ENCODE assay signal across 9 cellular contexts in the genomic region with DNA sequence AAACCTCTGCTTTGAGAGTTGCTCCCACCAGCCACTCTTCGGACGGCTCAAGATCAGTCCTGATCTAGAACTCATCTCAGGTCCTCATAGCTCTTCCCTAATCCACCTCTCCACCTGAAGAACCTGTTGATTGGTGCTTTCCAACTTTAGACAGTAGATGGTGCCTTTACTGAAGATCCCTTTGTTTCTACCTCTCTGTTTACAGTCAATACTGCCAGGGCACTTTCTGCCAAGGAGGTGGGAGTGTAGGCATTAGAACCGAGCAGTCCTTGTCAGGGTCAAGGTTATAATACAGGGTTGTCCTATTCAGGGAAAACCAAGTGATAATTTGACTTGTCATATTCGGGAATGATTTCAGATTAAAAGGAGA. TPM values are rescaled to one million over a fixed set of nuclear protein-coding genes. Genes with fewer than 3 reads are reported as not detected.
DNase-seq lines count a peak whose midpoint lies in the region; ATAC-seq, FAIRE-seq and TF ChIP-seq lines count a peak whose summit lies in the region.
"Had no signal": no experiment of that assay in that cellular context is flagged by ENCODE, and none has a peak within 500 bp of the region (broad histone marks: within the 10 kb centered on the region; RNA-seq: fewer than 3 reads in every experiment).

No MANE protein-coding gene starts in this region.

- FAIRE-seq in H54 (lab: Jason Lieb, UNC): no peak

- peaks cover 26 to 50% of the 10 kb centered on the region in 2 donors for H3K4me1 ChIP-seq in thyroid gland

- WGBS in thyroid gland, 2 donors: 33 to 43% methylated on average over 4 of the region's 4 CpGs

- H3K4me1 Mint-ChIP-seq in activated T-cell treated with anti-CD3 and anti-CD28 coated beads, Interleukin-2, amount 50 U/mL, for 24 hours (ENCODE audit: low read depth): peaks cover 11% of the 10 kb centered on the region
- no peaks in the 10 kb centered on the region for H3K4me1 Mint-ChIP-seq in MCF 10A (ENCODE audit: insufficient read depth, unreplicated experiment)

- H3K9me3 ChIP-seq in thyroid gland: no peaks in the 10 kb centered on the region

- H3K27me3 ChIP-seq in thyroid gland: no peaks in the 10 kb centered on the region

- peak overlapping the region; percentile 47 for H3K4me3 Mint-ChIP-seq in activated T-cell treated with anti-CD3 and anti-CD28 coated beads, Interleukin-2, amount 50 U/mL, for 24 hours
- H3K4me3 Mint-ChIP-seq in MCF 10A (ENCODE audit: unreplicated experiment): peak overlapping the region; percentile 66

- H3K27ac ChIP-seq in thyroid gland: peak overlapping the region; percentile 50 to 89 (median 81)

- H3K27me3 Mint-ChIP-seq in activated T-cell treated with anti-CD3 and anti-CD28 coated beads, Interleukin-2, amount 50 U/mL, for 24 hours: peaks cover 77% of the 10 kb centered on the region
- H3K27me3 Mint-ChIP-seq in MCF 10A (ENCODE audit: insufficient read depth, unreplicated experiment): peaks cover 65% of the 10 kb centered on the region

- TF ChIP-seq POLR2A in thyroid gland (IDR thresholded peaks at IDR 0.05) (no peak), H54 (IDR thresholded peaks at IDR 0.05; ENCODE audit: low read depth, low read length) (no peak)

- no TSS peak for BruUV-seq in MCF 10A (replicated peaks; lab: Mats Ljungman, UMichigan)

- H3K9me3 Mint-ChIP-seq in activated T-cell treated with anti-CD3 and anti-CD28 coated beads, Interleukin-2, amount 50 U/mL, for 24 hours: no peaks in the 10 kb centered on the region
- no peaks in the 10 kb centered on the region for H3K9me3 Mint-ChIP-seq in MCF 10A (ENCODE audit: unreplicated experiment)

- peak overlapping the region; percentile 18 to 56 (median 55) for H3K4me3 ChIP-seq in thyroid gland (replicated peaks in 1 of 3)

- POLR2A ChIA-PET in MCF 10A (lab: Yijun Ruan, JAX): no interaction called here

- CTCF ChIA-PET in MCF 10A (lab: Yijun Ruan, JAX): interaction anchor here (0.7 to 2.5 kb wide), 2 partner anchors 150 to 153 kb away, joined by 3 to 20 read pairs; no protein-coding TSS in a partner anchor

- no peaks in the 10 kb centered on the region for H3K36me3 ChIP-seq in thyroid gland

- peak; percentile 63 for ATAC-seq in left colon
- no peak for ATAC-seq in HG03439 (IDR thresholded peaks at IDR 0.05; ENCODE audit: unreplicated experiment)

- intact Hi-C loops in MCF 10A (cut with micrococcal nuclease): no loop called here
- intact Hi-C loops in left colon (cut with DNase I, micrococcal nuclease): no loop called here
- intact Hi-C loops in thyroid gland (cut with DNase I): no loop called here

- no peak for DNase-seq in activated T-cell treated with anti-CD3 and anti-CD28 coated beads, Interleukin-2, amount 50 U/mL, for 24 hours
- DNase-seq in activated T-cell treated with anti-CD3 and anti-CD28 coated beads for 4 hours (no peak), MCF 10A (ENCODE audit: unreplicated experiment) (peak; percentile 23), left colon (no peak), thyroid gland (no peak), AG20443 (ENCODE audit: low spot score) (no peak), H54 (ENCODE audit: insufficient read length, low spot score) (no peak)
- DNase-seq: AML-193 had no signal

- H3K36me3 Mint-ChIP-seq in activated T-cell treated with anti-CD3 and anti-CD28 coated beads, Interleukin-2, amount 50 U/mL, for 24 hours (ENCODE audit: low read depth): no peaks in the 10 kb centered on the region
- no peaks in the 10 kb centered on the region for H3K36me3 Mint-ChIP-seq in MCF 10A (ENCODE audit: insufficient read depth, unreplicated experiment)

- no peak overlapping the region for H3K27ac Mint-ChIP-seq in activated T-cell treated with anti-CD3 and anti-CD28 coated beads, Interleukin-2, amount 50 U/mL, for 24 hours
- no peak overlapping the region for H3K27ac Mint-ChIP-seq in MCF 10A (ENCODE audit: low read depth, unreplicated experiment)

- TF ChIP-seq CTCF in MCF 10A (IDR thresholded peaks at IDR 0.05; ENCODE audit: unreplicated experiment) (no peak), thyroid gland (IDR thresholded peaks at IDR 0.05) (peak in 1 of 6 experiments; percentile 9)

RNA-seq across cellular contexts. Expression of a gene that starts 1.2 kb away (rescaled TPM):
- total RNA-seq in MCF 10A (2022): 0.05 TPM in 1 of 2 replicates, not detected in the other
- total RNA-seq in left colon: 1 to 10 TPM; 2.8 to 4.1 TPM
- total RNA-seq in thyroid gland: 10 to 100 TPM; 40.7 to 74.4 (median 56.0) TPM

Comparison
In these comparisons a context has a peak if more than half of its experiments do, and no peak if none do; other contexts are left out.
1. RNA of a gene that starts 1.2 kb away (total RNA-seq): 40.7 to 74.4 TPM in thyroid gland; 2.8 to 4.1 TPM in left colon and 0.05 TPM in MCF 10A; every median in the first group is over 4 times any median in the second.